ENCODE assay signal across 8 cellular contexts in the genomic region with DNA sequence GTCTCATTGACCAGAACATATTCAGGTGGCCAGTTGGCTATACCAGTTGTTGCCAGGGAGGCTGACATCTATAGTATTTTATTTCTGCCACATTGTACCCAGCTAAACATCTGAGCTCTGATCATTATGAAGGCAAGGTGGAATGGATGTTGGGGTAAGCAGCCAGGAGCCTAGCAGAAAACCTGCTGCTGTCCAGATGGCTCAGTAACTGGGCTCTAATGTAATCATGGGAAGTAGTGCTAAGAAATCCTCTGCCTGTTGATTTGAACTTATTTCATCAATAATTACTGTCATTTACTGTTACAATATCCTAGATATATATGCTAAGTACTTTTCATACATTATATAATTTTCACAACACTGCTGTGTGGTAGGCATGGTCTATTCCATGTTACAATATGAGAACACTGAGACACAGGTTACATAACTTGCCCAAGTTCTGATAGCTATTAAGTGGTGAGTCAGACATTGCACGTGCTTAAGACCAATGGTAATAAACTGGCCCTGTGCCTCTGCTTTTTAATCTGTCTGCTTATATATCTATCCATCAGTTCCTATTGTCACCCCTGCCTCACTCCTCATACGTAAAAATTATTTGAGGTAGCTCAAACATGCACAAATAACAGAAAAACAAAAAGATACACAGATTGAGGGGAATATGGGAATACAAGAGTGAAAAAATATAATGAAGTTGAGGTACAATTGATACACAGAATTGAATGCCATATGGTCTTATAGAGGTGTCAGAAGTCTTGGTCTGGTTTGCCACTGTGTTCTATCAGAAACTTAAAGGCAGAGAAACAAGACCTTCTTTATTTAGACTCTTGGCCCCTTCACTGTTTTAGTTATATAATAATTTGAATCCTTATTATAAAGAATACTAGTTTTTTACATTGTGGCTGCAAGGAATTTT. TPM values are rescaled to one million over a fixed set of nuclear protein-coding genes. Genes with fewer than 3 reads are reported as not detected.
DNase-seq lines count a peak whose midpoint lies in the region; ATAC-seq, FAIRE-seq and TF ChIP-seq lines count a peak whose summit lies in the region.

No MANE protein-coding gene starts in this region.

- CTCF ChIA-PET in AG04449 (lab: Yijun Ruan, JAX) (interaction anchor here (1.1 to 10.8 kb wide), 6 partner anchors 8 to 119 kb away, joined by 3 to 305 read pairs (median 38); no protein-coding TSS in a partner anchor), PC-3 (lab: Charles Lee) (interaction anchor here (0.5 to 0.7 kb wide), 2 partner anchors 27 to 37 kb away, joined by 3 to 4 read pairs; no protein-coding TSS in a partner anchor)

- TF ChIP-seq CTCF in AG04449 (IDR thresholded peaks at IDR 0.05; ENCODE audit: insufficient read depth, low read length, missing control alignments): no peak
- TF ChIP-seq CTCF in PC-3 (conservative IDR thresholded peaks at IDR 0.05; ENCODE audit: low read depth, low read length): no peak

- H3K9me3 ChIP-seq in PC-3 (ENCODE audit: low read length): no peaks in the 10 kb centered on the region

- ATAC-seq in GM21576 (IDR thresholded peaks at IDR 0.05; ENCODE audit: unreplicated experiment) (peak; percentile 54), PC-3 (peak; percentile 44), GM18873 (IDR thresholded peaks at IDR 0.05; ENCODE audit: low FRiP score, unreplicated experiment) (no peak)

- H3K79me2 ChIP-seq in PC-3 (ENCODE audit: low read length): peaks cover 49% of the 10 kb centered on the region

- intact Hi-C loops in PC-3 (cut with micrococcal nuclease): no loop called here

- DNase-seq in AG04449 (ENCODE audit: low read depth, low spot score) (peak; percentile 33), PC-3 (peak; percentile 36), frontal cortex (ENCODE audit: low spot score in 2 of 2) (no peak), HuH-7.5 (ENCODE audit: low spot score) (no peak), NCI-H2029 (lab: John Stamatoyannopoulos, UW) (no peak), NCI-H187 treated with DMSO at 0.1 percent for 48 hours (lab: John Stamatoyannopoulos, UW) (no peak)

- H3K4me1 ChIP-seq in PC-3 (ENCODE audit: insufficient read depth, low read length): peaks cover 31% of the 10 kb centered on the region

- H2AFZ ChIP-seq in PC-3 (ENCODE audit: low read length): no peak overlapping the region

- FAIRE-seq in frontal cortex (lab: Jason Lieb, UNC): peak; percentile 30

- H3K4me2 ChIP-seq in PC-3 (ENCODE audit: low read length): peak overlapping the region; percentile 80

- BruUV-seq in PC-3 (replicated peaks; lab: Mats Ljungman, UMichigan): no TSS peak

- no peaks in the 10 kb centered on the region for H3F3A ChIP-seq in PC-3 (ENCODE audit: low read length, unreplicated experiment)

- POLR2A ChIA-PET in AG04449 (lab: Yijun Ruan, JAX) (interaction anchor here (1.1 kb wide), 1 partner anchor 13 kb away, joined by 5 read pairs; no protein-coding TSS in a partner anchor), PC-3 (lab: Charles Lee; ENCODE audit: unreplicated experiment) (no interaction called here)

- no peak overlapping the region for H3K9ac ChIP-seq in PC-3 (ENCODE audit: low read length)

- 0 out of 2 replicates have a peak, but pooled peaks cover 4% of the 10 kb centered on the region for H3K36me3 ChIP-seq in PC-3 (ENCODE audit: low read depth, low read length)

- peak overlapping the region; percentile 44 for H3K27ac ChIP-seq in PC-3 (ENCODE audit: low read length)

- H3K4me3 ChIP-seq in AG04449 (ENCODE audit: low read depth, low read length) (no peak overlapping the region), PC-3 (ENCODE audit: low read length) (no peak overlapping the region)

- H3K9me2 ChIP-seq in PC-3 (replicated peaks; ENCODE audit: low read length): no peaks in the 10 kb centered on the region

- H3K27me3 ChIP-seq in PC-3 (ENCODE audit: low read length): no peaks in the 10 kb centered on the region

- no peaks in the 10 kb centered on the region for H4K20me1 ChIP-seq in PC-3 (ENCODE audit: low read length)

RNA-seq across cellular contexts. Expression of a gene that starts 25.2 kb away (rescaled TPM):
- 17.7 and 30.8 TPM in 2 replicates for total RNA-seq in PC-3 (2014; rRNA removed)
- 29.3 TPM for total RNA-seq in frontal cortex

Comparison
In these comparisons a context has a peak if more than half of its experiments do, and no peak if none do; other contexts are left out.
1. DNase-seq: peak in AG04449 (single experiment) and PC-3 (single experiment); none in frontal cortex (0 of 2), HuH-7.5 (single experiment), NCI-H2029 (single experiment) and NCI-H187 treated with DMSO at 0.1 percent for 48 hours (single experiment).